ENCODE assay signal across 1 cellular context in genomic region chr22:49773531-49773930, GRCh38.
TF ChIP-seq lines count a peak whose summit lies in the region.

No MANE protein-coding gene starts in this region.

TF ChIP-seq in K562, 482 proteins besides CTCF, POLR2A, EP300 and RAD21:
- no peak for TF ChIP-seq ZFX (CRISPR knock-in tag; IDR thresholded peaks at IDR 0.05)
- no peak for TF ChIP-seq CHD7 (IDR thresholded peaks at IDR 0.05; ENCODE audit: low read depth, low read length)
- TF ChIP-seq ZNF253 (CRISPR knock-in tag; conservative IDR thresholded peaks at IDR 0.05): no peak
- TF ChIP-seq TAF9B (IDR thresholded peaks at IDR 0.05; ENCODE audit: partially characterized antibody): no peak
- TF ChIP-seq TOE1 (IDR thresholded peaks at IDR 0.05; ENCODE audit: borderline replicate concordance): no peak
- TF ChIP-seq TOE1 (CRISPR knock-in tag; IDR thresholded peaks at IDR 0.05; ENCODE audit: borderline replicate concordance, low read depth): no peak
- TF ChIP-seq MLX (CRISPR knock-in tag; conservative IDR thresholded peaks at IDR 0.05): no peak
- TF ChIP-seq DPF2 (IDR thresholded peaks at IDR 0.05): no peak
- TF ChIP-seq RBM34 (IDR thresholded peaks at IDR 0.05; ENCODE audit: borderline replicate concordance, insufficient read depth, low read length): no peak
- TF ChIP-seq LARP7 (IDR thresholded peaks at IDR 0.05): no peak
- TF ChIP-seq NEUROD1 (IDR thresholded peaks at IDR 0.05; ENCODE audit: borderline replicate concordance, low read depth, low read length, partially characterized antibody): no peak
- no peak for TF ChIP-seq ZNF274 (IDR thresholded peaks at IDR 0.05; ENCODE audit: borderline replicate concordance, low read depth, low read length)
- TF ChIP-seq BCL6 (CRISPR knock-in tag; IDR thresholded peaks at IDR 0.05): no peak
- no peak for TF ChIP-seq BRF2 (IDR thresholded peaks at IDR 0.05; ENCODE audit: borderline replicate concordance, insufficient read depth, insufficient read length)
